In genomic region chr4:42399393-42399792, GRCh38 we compare ENCODE assay signal across 10 cellular contexts.
A peak's percentile ranks its signal among the peaks of the same experiment; 100 is the strongest.
DNase-seq lines count a peak whose midpoint lies in the region; ATAC-seq and TF ChIP-seq lines count a peak whose summit lies in the region.
"Had no signal": no experiment of that assay in that cellular context is flagged by ENCODE, and none has a peak within 500 bp of the region (broad histone marks: within the 10 kb centered on the region; RNA-seq: fewer than 3 reads in every experiment).

No MANE protein-coding gene starts in this region.

- H3K9ac ChIP-seq in iPS-15b (ENCODE audit: low read depth, low read length) (no peak overlapping the region), rectal smooth muscle tissue (ENCODE audit: low read length) (no peak overlapping the region)

- H3K4me1 ChIP-seq in iPS-15b (ENCODE audit: control insufficient read depth, insufficient read depth, low read length) = peaks cover 8% of the 10 kb centered on the region
- no peaks in the 10 kb centered on the region for H3K4me1 ChIP-seq in rectal smooth muscle tissue (ENCODE audit: control insufficient read depth, insufficient read depth, low read length)

- TF ChIP-seq CTCF in GM12875 (IDR thresholded peaks at IDR 0.05; ENCODE audit: borderline replicate concordance, insufficient read depth, low read depth, low read length) (no peak), WI38 (IDR thresholded peaks at IDR 0.05; ENCODE audit: low read depth, low read length) (no peak)

- H3K27me3 ChIP-seq in iPS-15b (ENCODE audit: control insufficient read depth, insufficient read depth, low read length) (peaks cover 71% of the 10 kb centered on the region), rectal smooth muscle tissue (ENCODE audit: control insufficient read depth, insufficient read depth, low read length) (peaks cover 13% of the 10 kb centered on the region)

- no peak for ATAC-seq in GM21619 (IDR thresholded peaks at IDR 0.05; ENCODE audit: unreplicated experiment)

- DNase-seq in middle frontal gyrus (ENCODE audit: extremely low spot score, low spot score) (no peak), NCI-H146 treated with DMSO at 0.1 percent for 48 hours (lab: John Stamatoyannopoulos, UW; ENCODE audit: unreplicated experiment) (no peak), DMS79 treated with DMSO at 0.1 percent for 48 hours (lab: John Stamatoyannopoulos, UW) (no peak)
- DNase-seq: adrenal gland had no signal

- no peaks in the 10 kb centered on the region for H3K9me3 ChIP-seq in iPS-15b (ENCODE audit: control insufficient read depth, insufficient read depth, low read length)
- H3K9me3 ChIP-seq: adrenal gland had no signal

- H3K27ac ChIP-seq in rectal smooth muscle tissue (ENCODE audit: low read depth, low read length) = no peak overlapping the region
- H3K27ac ChIP-seq: adrenal gland, epithelial cell of prostate had no signal

- H3K36me3 ChIP-seq in iPS-15b (ENCODE audit: control insufficient read depth, insufficient read depth, low read length) = no peaks in the 10 kb centered on the region
- no peaks in the 10 kb centered on the region for H3K36me3 ChIP-seq in rectal smooth muscle tissue (ENCODE audit: control insufficient read depth, insufficient read depth, low read length)
- H3K36me3 ChIP-seq: adrenal gland had no signal

- H3K4me3 ChIP-seq in GM12875 (ENCODE audit: low read depth, low read length) (peak overlapping the region; percentile 99), WI38 (ENCODE audit: low read depth, low read length) (peak overlapping the region; percentile 68), iPS-15b (ENCODE audit: low read depth, low read length) (peak overlapping the region; percentile 64), rectal smooth muscle tissue (ENCODE audit: low read length) (peak overlapping the region; percentile 28)

Comparison
In these comparisons a context has a peak if more than half of its experiments do, and no peak if none do; other contexts are left out.
1. H3K4me3 ChIP-seq: peak in every context shown above with its lines; median percentile 99 in GM12875; 68 in WI38; 64 in iPS-15b; 28 in rectal smooth muscle tissue.